8 cellular contexts compared by ENCODE assay signal in genomic region chr2:89828906-89829631, GRCh38.
A peak's percentile ranks its signal among the peaks of the same experiment; 100 is the strongest.
DNase-seq lines count a peak whose midpoint lies in the region; ATAC-seq and TF ChIP-seq lines count a peak whose summit lies in the region.
"Not testable (repeated sequence)": the region's sequence is repeated elsewhere in the genome, so short reads cannot be mapped to it uniquely, and the experiment has no call there.

No MANE protein-coding gene starts in this region.

- not testable (repeated sequence) for DNase-seq in central memory CD8-positive, alpha-beta T cell (ENCODE audit: low spot score in 2 of 2); right cardiac atrium; naive thymus-derived CD4-positive, alpha-beta T cell; upper lobe of left lung

- not testable (repeated sequence) for H3K9me3 Mint-ChIP-seq in central memory CD8-positive, alpha-beta T cell
- H3K9me3 Mint-ChIP-seq in naive thymus-derived CD4-positive, alpha-beta T cell: peaks cover 0 to 51% (median 20%) of the 10 kb centered on the region in 11 donors

- not testable (repeated sequence) for H3K27me3 Mint-ChIP-seq in central memory CD8-positive, alpha-beta T cell; naive thymus-derived CD4-positive, alpha-beta T cell

- not testable (repeated sequence) for H3K9me3 ChIP-seq in HUES6 (ENCODE audit: control insufficient read depth, insufficient read depth, low read depth, low read length); right cardiac atrium (ENCODE audit: control insufficient read depth, low read length)
- peaks cover 0 to 26% (median 6%) of the 10 kb centered on the region in 3 experiments for H3K9me3 ChIP-seq in naive thymus-derived CD4-positive, alpha-beta T cell (ENCODE audit: control insufficient read depth in 2 of 3, low read length in 3 of 3)
- peaks cover 0 to 29% (median 19%) of the 10 kb centered on the region in 4 donors for H3K9me3 ChIP-seq in upper lobe of left lung

- ATAC-seq in GM18870 (IDR thresholded peaks at IDR 0.05; ENCODE audit: unreplicated experiment) (peak; percentile 30), GM21619 (IDR thresholded peaks at IDR 0.05; ENCODE audit: unreplicated experiment) (peak; percentile 34), HG03097 (IDR thresholded peaks at IDR 0.05; ENCODE audit: low FRiP score, unreplicated experiment) (peak; percentile 37), right cardiac atrium (peak; percentile 58 to 66), upper lobe of left lung (ENCODE audit: low FRiP score in 2 of 2) (peak; percentile 65 to 86)
- ATAC-seq in central memory CD8-positive, alpha-beta T cell (replicated peaks; ENCODE audit: extremely low read depth, poor library complexity, severe bottlenecking): peak; percentile 29
- ATAC-seq in naive thymus-derived CD4-positive, alpha-beta T cell: peak; percentile 39

- H3K4me1 Mint-ChIP-seq in central memory CD8-positive, alpha-beta T cell: not testable (repeated sequence)
- peaks cover 0 to 15% (median 0%) of the 10 kb centered on the region in 7 donors for H3K4me1 Mint-ChIP-seq in naive thymus-derived CD4-positive, alpha-beta T cell

- CTCF ChIA-PET in naive thymus-derived CD4-positive, alpha-beta T cell (lab: Charles Lee): not testable (repeated sequence)

- H3K4me3 Mint-ChIP-seq in central memory CD8-positive, alpha-beta T cell; naive thymus-derived CD4-positive, alpha-beta T cell: not testable (repeated sequence)

- H3K9ac ChIP-seq in HUES6 (ENCODE audit: low read length): not testable (repeated sequence)

- H3K36me3 Mint-ChIP-seq in central memory CD8-positive, alpha-beta T cell (ENCODE audit: insufficient read depth): not testable (repeated sequence)
- peaks cover 9 to 38% (median 28%) of the 10 kb centered on the region in 5 donors for H3K36me3 Mint-ChIP-seq in naive thymus-derived CD4-positive, alpha-beta T cell

- 0 out of 2 replicates have a peak overlapping the region, but pooled peaks have one; percentile 3 for H3K4me3 ChIP-seq in HUES6 (ENCODE audit: low read depth, low read length)
- H3K4me3 ChIP-seq in right cardiac atrium (ENCODE audit: low read length); naive thymus-derived CD4-positive, alpha-beta T cell (ENCODE audit: low read length); upper lobe of left lung: not testable (repeated sequence)

- POLR2A ChIA-PET in naive thymus-derived CD4-positive, alpha-beta T cell (lab: Charles Lee): not testable (repeated sequence)

- not testable (repeated sequence) for H3K4me1 ChIP-seq in HUES6 (ENCODE audit: control insufficient read depth, insufficient read depth, low read length); right cardiac atrium (ENCODE audit: control insufficient read depth, insufficient read depth, low read length); naive thymus-derived CD4-positive, alpha-beta T cell (ENCODE audit: control insufficient read depth in 2 of 2, insufficient read depth in 2 of 2, low read length in 2 of 2); upper lobe of left lung

- 54% methylated on average over 9 of the region's 9 CpGs for WGBS in right cardiac atrium
- WGBS in upper lobe of left lung, 2 donors: 60 to 68% methylated on average over 9 of the region's 9 CpGs

- H3K27ac Mint-ChIP-seq in central memory CD8-positive, alpha-beta T cell (ENCODE audit: low read depth); naive thymus-derived CD4-positive, alpha-beta T cell: not testable (repeated sequence)

- not testable (repeated sequence) for TF ChIP-seq POLR2A in upper lobe of left lung (IDR thresholded peaks at IDR 0.05)

- H3K27ac ChIP-seq in HUES6 (ENCODE audit: low read depth, low read length); right cardiac atrium (ENCODE audit: low read length); naive thymus-derived CD4-positive, alpha-beta T cell (ENCODE audit: low read depth, low read length); upper lobe of left lung: not testable (repeated sequence)

- H3K36me3 ChIP-seq in HUES6 (ENCODE audit: control insufficient read depth, insufficient read depth, low read length); naive thymus-derived CD4-positive, alpha-beta T cell (ENCODE audit: control insufficient read depth in 2 of 3, insufficient read depth in 3 of 3, low read length in 3 of 3); upper lobe of left lung: not testable (repeated sequence)

- not testable (repeated sequence) for TF ChIP-seq EP300 in upper lobe of left lung (IDR thresholded peaks at IDR 0.05)

- H3K27me3 ChIP-seq in HUES6 (ENCODE audit: control insufficient read depth, insufficient read depth, low read length); right cardiac atrium (ENCODE audit: control insufficient read depth, insufficient read depth); naive thymus-derived CD4-positive, alpha-beta T cell (ENCODE audit: control insufficient read depth in 2 of 2, insufficient read depth in 2 of 2, low read length in 2 of 2); upper lobe of left lung: not testable (repeated sequence)

- TF ChIP-seq CTCF in upper lobe of left lung (IDR thresholded peaks at IDR 0.05): not testable (repeated sequence)

- intact Hi-C loops in right cardiac atrium (cut with DNase I); naive thymus-derived CD4-positive, alpha-beta T cell (cut with micrococcal nuclease): not testable (repeated sequence)
